Comparison of ENCODE assay signal across 7 cellular contexts in genomic region chr12:55726911-55727310, GRCh38. TPM values are rescaled to one million over a fixed set of nuclear protein-coding genes. Genes with fewer than 3 reads are reported as not detected.
A peak's percentile ranks its signal among the peaks of the same experiment; 100 is the strongest.
DNase-seq lines count a peak whose midpoint lies in the region; ATAC-seq and TF ChIP-seq lines count a peak whose summit lies in the region.

No MANE protein-coding gene starts in this region.

- DNase-seq in ascending aorta (ENCODE audit: low spot score in 2 of 2) (no peak), kidney epithelial cell (ENCODE audit: low read depth) (no peak), NCI-H187 treated with DMSO at 0.1 percent for 48 hours (lab: John Stamatoyannopoulos, UW) (no peak), AG08395 (ENCODE audit: low spot score) (no peak)
- no peak for DNase-seq in stimulated activated naive CD8-positive, alpha-beta T cell treated with anti-CD3 and anti-CD28 coated beads, Interleukin-15, amount 100 ng/mL, for 72 hours

- intact Hi-C loops in ascending aorta (cut with DNase I) = loop anchor here (10.0 kb wide), 1 partner anchor 1302 kb away; no protein-coding TSS in a partner anchor

- peaks cover 56% of the 10 kb centered on the region for H3K4me1 Mint-ChIP-seq in stimulated activated naive CD8-positive, alpha-beta T cell treated with anti-CD3 and anti-CD28 coated beads, Interleukin-15, amount 100 ng/mL, for 72 hours

- TF ChIP-seq CTCF in KMS-11 (conservative IDR thresholded peaks at IDR 0.05; ENCODE audit: low read depth, low read length) = no peak
- TF ChIP-seq CTCF in ascending aorta (IDR thresholded peaks at IDR 0.05) = no peak
- no peak for TF ChIP-seq CTCF in kidney epithelial cell (IDR thresholded peaks at IDR 0.05; ENCODE audit: insufficient read depth, low read length, poor library complexity, severe bottlenecking)

- no peaks in the 10 kb centered on the region for H3K9me3 ChIP-seq in ascending aorta

- no peaks in the 10 kb centered on the region for H3K27me3 Mint-ChIP-seq in stimulated activated naive CD8-positive, alpha-beta T cell treated with anti-CD3 and anti-CD28 coated beads, Interleukin-15, amount 100 ng/mL, for 72 hours

- ATAC-seq in stimulated activated naive CD8-positive, alpha-beta T cell treated with anti-CD3 and anti-CD28 coated beads, Interleukin-15, amount 100 ng/mL, for 72 hours = no peak
- ATAC-seq in HG03108 (IDR thresholded peaks at IDR 0.05; ENCODE audit: unreplicated experiment) = no peak

- H3K4me3 ChIP-seq in KMS-11 (IDR thresholded peaks at IDR 0.05; ENCODE audit: insufficient read depth, low read depth, low read length) = no peak overlapping the region
- peak overlapping the region; percentile 80 to 98 for H3K4me3 ChIP-seq in ascending aorta
- H3K4me3 ChIP-seq in kidney epithelial cell (ENCODE audit: low read depth, low read length) = peak overlapping the region; percentile 85

- H3K4me3 Mint-ChIP-seq in stimulated activated naive CD8-positive, alpha-beta T cell treated with anti-CD3 and anti-CD28 coated beads, Interleukin-15, amount 100 ng/mL, for 72 hours = peak overlapping the region; percentile 84 to 89

- H2AFZ ChIP-seq in KMS-11 (ENCODE audit: low read depth) = no peak overlapping the region

- H3K27me3 ChIP-seq in KMS-11 (ENCODE audit: insufficient read depth, low read depth) = no peaks in the 10 kb centered on the region
- no peaks in the 10 kb centered on the region for H3K27me3 ChIP-seq in ascending aorta
- H3K27me3 ChIP-seq in kidney epithelial cell (ENCODE audit: control insufficient read depth, insufficient read depth, low read length) = no peaks in the 10 kb centered on the region

- H4K20me1 ChIP-seq in KMS-11 (ENCODE audit: insufficient read depth) = no peaks in the 10 kb centered on the region

- peaks cover 13% of the 10 kb centered on the region; the same call in 1 of the 2 replicates for H3K79me2 ChIP-seq in KMS-11 (ENCODE audit: insufficient read depth, low read depth)

- H3K27ac Mint-ChIP-seq in stimulated activated naive CD8-positive, alpha-beta T cell treated with anti-CD3 and anti-CD28 coated beads, Interleukin-15, amount 100 ng/mL, for 72 hours = peak overlapping the region in 1 of 2 donors; percentile 61

- H3K36me3 ChIP-seq in KMS-11 (ENCODE audit: insufficient read depth) = no peaks in the 10 kb centered on the region; the same call in 1 of the 2 replicates
- peaks cover 19 to 39% of the 10 kb centered on the region in 2 donors for H3K36me3 ChIP-seq in ascending aorta
- H3K36me3 ChIP-seq in kidney epithelial cell (ENCODE audit: control insufficient read depth, insufficient read depth, low read length) = peaks cover 2% of the 10 kb centered on the region

- no peak overlapping the region for H3K27ac ChIP-seq in KMS-11
- H3K27ac ChIP-seq in ascending aorta = peak overlapping the region; percentile 99

- H3K9ac ChIP-seq in KMS-11 = no peak overlapping the region

- H3K4me1 ChIP-seq in KMS-11 (ENCODE audit: low read depth, poor library complexity, severe bottlenecking) (peaks cover 20% of the 10 kb centered on the region), ascending aorta (peaks cover 15 to 49% of the 10 kb centered on the region in 2 donors)

- no peaks in the 10 kb centered on the region for H3K9me3 Mint-ChIP-seq in stimulated activated naive CD8-positive, alpha-beta T cell treated with anti-CD3 and anti-CD28 coated beads, Interleukin-15, amount 100 ng/mL, for 72 hours

- peak overlapping the region; percentile 87; the same call in 1 of the 2 replicates for H3K4me2 ChIP-seq in KMS-11

RNA-seq across cellular contexts. Expression of gene CD63, which starts 1.9 kb away (rescaled TPM):
- total RNA-seq in ascending aorta = 566 TPM
- 1,013 and 1,149 TPM in 2 replicates for total RNA-seq in kidney epithelial cell

RNA-seq across cellular contexts. Expression of gene RDH5, which starts 6.7 kb away (rescaled TPM):
- total RNA-seq in ascending aorta (3.6 TPM), kidney epithelial cell (3.6 and 4.7 TPM in 2 replicates)

RNA-seq across cellular contexts. Expression of gene BLOC1S1, which starts 11.1 kb away (rescaled TPM):
- total RNA-seq in ascending aorta = 57.2 TPM
- 109 and 131 TPM in 2 replicates for total RNA-seq in kidney epithelial cell

RNA-seq across cellular contexts. Expression of gene GDF11, which starts 16.0 kb away (rescaled TPM):
- total RNA-seq in ascending aorta (1.6 TPM), kidney epithelial cell (5.4 and 10.7 TPM in 2 replicates)

RNA-seq across cellular contexts. Expression of gene ITGA7, which starts 19.2 kb away (rescaled TPM):
- total RNA-seq in ascending aorta (246 TPM), kidney epithelial cell (2.0 and 6.4 TPM in 2 replicates)
